ENCODE assay signal across 22 cellular contexts in the genomic region with DNA sequence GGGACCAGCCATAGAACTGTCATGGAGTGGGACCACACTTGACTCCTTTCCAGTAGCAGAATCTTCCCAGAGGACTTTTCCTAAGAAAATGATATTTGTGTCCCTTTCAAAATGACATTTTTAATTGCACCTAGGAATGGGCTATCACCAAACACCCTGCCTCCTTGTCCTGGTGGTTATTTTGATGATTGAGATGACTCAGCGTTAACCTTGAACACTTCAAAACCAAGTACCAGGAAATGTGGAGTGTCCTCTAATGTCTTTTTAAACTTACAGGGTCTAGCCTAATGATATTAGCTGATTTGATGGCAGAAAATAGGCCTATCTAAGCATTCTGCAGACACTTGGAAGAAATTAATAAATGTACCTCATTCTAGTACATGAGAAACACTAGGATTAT.
"Had no signal": no experiment of that assay in that cellular context is flagged by ENCODE, and none has a peak within 500 bp of the region (broad histone marks: within the 10 kb centered on the region; RNA-seq: fewer than 3 reads in every experiment).

No MANE protein-coding gene starts in this region.

- H3K27ac ChIP-seq: lower lobe of right lung, ovary, psoas muscle, skin epidermis, testis, upper lobe of right lung had no signal

- H3K4me3 ChIP-seq: lower lobe of right lung, ovary, psoas muscle, skin epidermis, testis, upper lobe of right lung had no signal

- DNase-seq: activated CD4-positive, alpha-beta T cell treated with anti-CD3 and anti-CD28 coated beads, Interleukin-2, amount 10 ng/mL, durations not matched to agents 24 days and 14 days; activated CD4-positive, CD25-positive, alpha-beta regulatory T cell; activated gamma-delta T cell; activated T-cell treated with anti-CD3 and anti-CD28 coated beads, Interleukin-2, amount 50 U/mL, for 72 hours; cerebellar nuclear complex; cortex of kidney; hypothalamus; islet precursor cell; left colon; lower lobe of right lung; naive thymus-derived CD8-positive, alpha-beta T cell; ovary; psoas muscle; right cardiac atrium; testis; upper lobe of right lung had no signal

- H3K27ac Mint-ChIP-seq: activated naive CD4-positive, alpha-beta T cell treated with anti-CD3 and anti-CD28 coated beads, Interleukin-2, amount 50 U/mL, for 24 hours; activated T-cell treated with anti-CD3 and anti-CD28 coated beads, Interleukin-2, amount 50 U/mL, for 72 hours; naive thymus-derived CD8-positive, alpha-beta T cell had no signal

- ATAC-seq: activated T-cell treated with anti-CD3 and anti-CD28 coated beads, Interleukin-2, amount 50 U/mL, for 72 hours; left colon; lower lobe of right lung; naive thymus-derived CD8-positive, alpha-beta T cell; psoas muscle; right cardiac atrium; upper lobe of right lung had no signal

- H3K4me3 Mint-ChIP-seq: activated CD4-positive, alpha-beta T cell treated with anti-CD3 and anti-CD28 coated beads, Interleukin-2, amount 10 ng/mL, durations not matched to agents 24 days and 14 days; activated naive CD4-positive, alpha-beta T cell treated with anti-CD3 and anti-CD28 coated beads, Interleukin-2, amount 50 U/mL, for 24 hours; activated T-cell treated with anti-CD3 and anti-CD28 coated beads, Interleukin-2, amount 50 U/mL, for 72 hours; naive thymus-derived CD8-positive, alpha-beta T cell had no signal

- FAIRE-seq: astrocyte, bronchial epithelial cell, endometrium, frontal cortex had no signal

- H3K9me3 Mint-ChIP-seq: activated naive CD4-positive, alpha-beta T cell treated with anti-CD3 and anti-CD28 coated beads, Interleukin-2, amount 50 U/mL, for 24 hours; activated T-cell treated with anti-CD3 and anti-CD28 coated beads, Interleukin-2, amount 50 U/mL, for 72 hours; naive thymus-derived CD8-positive, alpha-beta T cell had no signal

- H3K36me3 Mint-ChIP-seq: activated naive CD4-positive, alpha-beta T cell treated with anti-CD3 and anti-CD28 coated beads, Interleukin-2, amount 50 U/mL, for 24 hours; naive thymus-derived CD8-positive, alpha-beta T cell had no signal

- H3K27me3 ChIP-seq: ovary, testis, upper lobe of right lung had no signal

- H3K27me3 Mint-ChIP-seq: activated naive CD4-positive, alpha-beta T cell treated with anti-CD3 and anti-CD28 coated beads, Interleukin-2, amount 50 U/mL, for 24 hours had no signal

- H3K36me3 ChIP-seq: lower lobe of right lung, ovary, upper lobe of right lung had no signal
